23 cellular contexts compared by ENCODE assay signal in the genomic region with DNA sequence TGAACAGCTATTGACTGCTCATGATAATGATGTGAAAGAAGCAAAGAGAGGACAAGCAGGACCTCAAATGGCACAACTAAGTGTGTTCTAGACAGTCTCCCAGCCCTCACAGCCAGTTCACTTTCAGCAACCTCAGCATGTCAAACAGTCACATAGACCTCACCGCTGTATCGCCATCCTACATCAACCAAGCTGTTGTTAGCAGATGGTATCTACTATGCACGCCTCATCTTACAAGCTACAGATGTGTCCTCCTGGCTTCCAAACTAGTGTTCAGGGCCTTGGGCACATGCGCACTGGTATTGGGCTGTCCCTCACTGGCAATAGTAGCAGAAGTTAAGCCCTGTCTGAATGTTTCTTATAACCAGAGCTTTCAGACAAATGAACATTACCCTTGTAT. TPM values are rescaled to one million over a fixed set of nuclear protein-coding genes. Genes with fewer than 3 reads are reported as not detected.
DNase-seq lines count a peak whose midpoint lies in the region; ATAC-seq and TF ChIP-seq lines count a peak whose summit lies in the region.
"Had no signal": no experiment of that assay in that cellular context is flagged by ENCODE, and none has a peak within 500 bp of the region (broad histone marks: within the 10 kb centered on the region; RNA-seq: fewer than 3 reads in every experiment).

No MANE protein-coding gene starts in this region.

- intact Hi-C loops in left ventricle myocardium inferior (cut with micrococcal nuclease) (no loop called here), psoas muscle (cut with DNase I) (no loop called here)

- no peak overlapping the region for H2BK5ac ChIP-seq in mesendoderm (ENCODE audit: low read length)

- H3K27ac ChIP-seq in angular gyrus (ENCODE audit: low read depth, low read length) (peak overlapping the region; percentile 35), left ventricle myocardium inferior (replicated peaks) (peak overlapping the region; percentile 84), psoas muscle (peak overlapping the region; percentile 52), Peyer's patch (no peak overlapping the region), mesendoderm (ENCODE audit: low read depth, low read length) (no peak overlapping the region)
- H3K27ac ChIP-seq: brain microvascular endothelial cell, C4-2B had no signal

- 78 to 93% (median 80%) methylated on average over 4 of the region's 4 CpGs for WGBS in psoas muscle, 3 donors
- no CpG with 5 or more reads among the region's 4 CpGs for WGBS in mesendoderm (ENCODE audit: extremely low coverage, insufficient coverage, low lambda C conversion rate)

- no peak for TF ChIP-seq POLR2A in Peyer's patch (IDR thresholded peaks at IDR 0.05)

- H3K9me3 ChIP-seq in left ventricle myocardium inferior (replicated peaks) (peaks cover 6% of the 10 kb centered on the region), psoas muscle (peaks cover 5% of the 10 kb centered on the region), Peyer's patch (no peaks in the 10 kb centered on the region)
- H3K9me3 ChIP-seq: gastrocnemius medialis had no signal

- H3K4me3 ChIP-seq in left ventricle myocardium inferior: peak overlapping the region; percentile 50
- no peak overlapping the region for H3K4me3 ChIP-seq in psoas muscle
- H3K4me3 ChIP-seq in Peyer's patch: no peak overlapping the region
- no peak overlapping the region for H3K4me3 ChIP-seq in mesendoderm (ENCODE audit: low read length)
- H3K4me3 ChIP-seq: gastrocnemius medialis had no signal

- no peak overlapping the region for H3K4me2 ChIP-seq in mesendoderm (ENCODE audit: low read length)

- no peaks in the 10 kb centered on the region for H3K36me3 ChIP-seq in left ventricle myocardium inferior
- H3K36me3 ChIP-seq in psoas muscle (ENCODE audit: insufficient read depth in 1 of 2, low read depth in 1 of 2): no peaks in the 10 kb centered on the region
- no peaks in the 10 kb centered on the region for H3K36me3 ChIP-seq in Peyer's patch
- H3K36me3 ChIP-seq in mesendoderm (ENCODE audit: control insufficient read depth, insufficient read depth, low read length): no peaks in the 10 kb centered on the region
- H3K36me3 ChIP-seq: gastrocnemius medialis had no signal

- no peak overlapping the region for H3K9ac ChIP-seq in mesendoderm (ENCODE audit: low read length)

- H3K23ac ChIP-seq in mesendoderm (ENCODE audit: low read length): no peak overlapping the region

- peak in 1 of 4 donors; percentile 21 for ATAC-seq in psoas muscle
- ATAC-seq: activated CD8-positive, alpha-beta T cell treated with anti-CD3 and anti-CD28 coated beads, Interleukin-2, amount 10 ng/mL, durations not matched to agents 7 days and 5 days had no signal

- no peaks in the 10 kb centered on the region for H3K27me3 ChIP-seq in left ventricle myocardium inferior (ENCODE audit: low read depth)
- H3K27me3 ChIP-seq in psoas muscle (ENCODE audit: insufficient read depth in 3 of 3, low read length in 2 of 3): no peaks in the 10 kb centered on the region
- H3K27me3 ChIP-seq in Peyer's patch: no peaks in the 10 kb centered on the region
- H3K27me3 ChIP-seq in mesendoderm (ENCODE audit: insufficient read depth, low read length, poor library complexity): no peaks in the 10 kb centered on the region
- H3K27me3 ChIP-seq: brain microvascular endothelial cell, gastrocnemius medialis had no signal

- H3K79me1 ChIP-seq in mesendoderm (ENCODE audit: low read length): peaks cover 4% of the 10 kb centered on the region

- no peak overlapping the region for H3K4ac ChIP-seq in mesendoderm (ENCODE audit: low read depth, low read length)

- H3K4me1 ChIP-seq in left ventricle myocardium inferior (peaks cover 31% of the 10 kb centered on the region), psoas muscle (peaks cover 15% of the 10 kb centered on the region), Peyer's patch (no peaks in the 10 kb centered on the region), mesendoderm (ENCODE audit: control insufficient read depth, low read depth, low read length) (no peaks in the 10 kb centered on the region)

- peak; percentile 97 for DNase-seq in DMS 273 (lab: John Stamatoyannopoulos, UW; ENCODE audit: unreplicated experiment)
- no peak for DNase-seq in left ventricle myocardium inferior
- DNase-seq in psoas muscle: no peak
- DNase-seq in Peyer's patch: no peak
- DNase-seq in globus pallidus (ENCODE audit: low spot score): no peak
- DNase-seq in mesendoderm: no peak
- DNase-seq in NCI-H774 (lab: John Stamatoyannopoulos, UW): no peak
- DNase-seq: activated CD4-positive, alpha-beta T cell treated with anti-CD3 and anti-CD28 coated beads for 1 hour; activated CD8-positive, alpha-beta T cell treated with anti-CD3 and anti-CD28 coated beads, Interleukin-2, amount 10 ng/mL, durations not matched to agents 7 days and 5 days; activated gamma-delta T cell; activated T-cell treated with anti-CD3 and anti-CD28 coated beads, Interleukin-2, amount 50 U/mL, for 1 hour; brain microvascular endothelial cell; effector memory CD4-positive, alpha-beta T cell; gastrocnemius medialis; HFFc6; islet precursor cell; KG1; NCI-H1436; NCI-H526; small intestine; stimulated activated CD4-positive, alpha-beta T cell treated with anti-CD3 and anti-CD28 coated beads, Interleukin-2, amount 100 ng/mL, for 24 hours had no signal

- no peak overlapping the region for H2BK15ac ChIP-seq in mesendoderm (replicated peaks; ENCODE audit: low read depth)

- H4K8ac ChIP-seq in mesendoderm (ENCODE audit: low read depth, low read length): no peak overlapping the region

- no peak overlapping the region for H3K56ac ChIP-seq in mesendoderm (ENCODE audit: low read length)

- no peak overlapping the region for H2BK120ac ChIP-seq in mesendoderm (ENCODE audit: low read depth, low read length)

- H2AK5ac ChIP-seq in mesendoderm (ENCODE audit: low read length): no peak overlapping the region

- no peak for TF ChIP-seq CTCF in left ventricle myocardium inferior (IDR thresholded peaks at IDR 0.05; ENCODE audit: borderline replicate concordance)
- no peak for TF ChIP-seq CTCF in psoas muscle (IDR thresholded peaks at IDR 0.05)
- TF ChIP-seq CTCF in Peyer's patch (IDR thresholded peaks at IDR 0.05): no peak

- no peaks in the 10 kb centered on the region for H3K79me2 ChIP-seq in mesendoderm (ENCODE audit: control insufficient read depth, insufficient read depth, low read length)

- H3K18ac ChIP-seq in mesendoderm (ENCODE audit: low read length): no peak overlapping the region

- no peak overlapping the region for H4K5ac ChIP-seq in mesendoderm (ENCODE audit: low read length)

RNA-seq across cellular contexts. Expression of a gene that starts 28.4 kb away (rescaled TPM):
- 30.4 TPM for total RNA-seq in left ventricle myocardium inferior
- total RNA-seq in psoas muscle: 10 to 100 TPM in 3 of 4 donors, 1 to 10 TPM in 1; 6.3 to 15.9 (median 12.5) TPM
- 1 to 10 TPM; 2.3 to 5.0 (median 3.9) TPM for polyA plus RNA-seq in psoas muscle
- 100 to 1,000 TPM in 1 of 4 donors, 10 to 100 TPM in 3; 16.3 to 135 (median 33.7) TPM for total RNA-seq in Peyer's patch
- polyA plus RNA-seq in mesendoderm (2013, experiment 1 of 2): 4.4 TPM
- polyA plus RNA-seq in mesendoderm (2013, experiment 2 of 2): 3.5 TPM

Comparison
In these comparisons a context has a peak if more than half of its experiments do, and no peak if none do; other contexts are left out.
1. H3K27ac ChIP-seq: peak in angular gyrus (single experiment), left ventricle myocardium inferior (single experiment) and psoas muscle (single experiment); none in Peyer's patch (0 of 4) and mesendoderm (single experiment).